Comparison of ENCODE assay signal across 25 cellular contexts in the genomic region with DNA sequence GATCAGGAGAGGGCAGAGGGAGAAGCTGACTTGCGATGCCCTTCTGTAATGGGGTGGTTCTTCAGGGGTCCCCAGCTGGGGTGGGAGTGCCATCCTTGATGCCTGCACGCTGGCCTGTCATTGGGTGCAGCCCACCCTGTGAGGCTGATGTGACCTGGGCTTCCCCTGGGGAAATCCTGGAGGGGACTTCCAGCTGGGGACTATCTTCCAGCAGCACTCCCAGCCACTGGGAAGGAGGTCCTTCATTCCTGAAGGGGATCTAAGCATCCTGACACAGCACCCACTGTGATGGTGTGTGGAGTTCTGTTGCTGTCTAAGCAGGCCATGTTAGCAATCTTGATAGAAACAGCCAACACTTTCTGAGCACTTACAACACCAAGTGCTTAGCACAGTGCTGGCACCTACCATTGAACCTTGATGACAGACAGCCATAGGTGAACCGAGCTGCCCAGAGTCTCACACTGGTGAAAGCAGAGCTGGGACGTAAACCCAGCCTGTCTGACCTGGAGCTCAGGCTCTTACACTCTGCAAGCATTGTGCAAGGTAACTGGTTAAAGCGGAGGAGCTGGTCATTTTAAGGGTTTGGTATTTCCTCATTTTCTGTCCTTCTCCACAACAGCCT.
A peak's percentile ranks its signal among the peaks of the same experiment; 100 is the strongest.
DNase-seq lines count a peak whose midpoint lies in the region; ATAC-seq and TF ChIP-seq lines count a peak whose summit lies in the region.
"Had no signal": no experiment of that assay in that cellular context is flagged by ENCODE, and none has a peak within 500 bp of the region (broad histone marks: within the 10 kb centered on the region; RNA-seq: fewer than 3 reads in every experiment).

No MANE protein-coding gene starts in this region.

- no peak for ATAC-seq in activated T-helper 17 cell treated with anti-CD3 and anti-CD28 coated beads, Interleukin-2, amount 50 U/mL, for 72 hours (replicated peaks)
- no peak for ATAC-seq in HG02885 (IDR thresholded peaks at IDR 0.05; ENCODE audit: poor library complexity, unreplicated experiment)
- no peak for ATAC-seq in GM23338
- ATAC-seq: WTC11 had no signal

- peaks cover 48 to 51% of the 10 kb centered on the region in 2 experiments for H3K4me1 ChIP-seq in trophoblast cell (ENCODE audit: control insufficient read depth in 1 of 2, insufficient read depth in 2 of 2, low read length in 2 of 2)
- peaks cover 21% of the 10 kb centered on the region for H3K4me1 ChIP-seq in GM23338 (ENCODE audit: insufficient read depth)

- no CpG with 5 or more reads among the region's 5 CpGs for WGBS in trophoblast cell (ENCODE audit: extremely low coverage, insufficient coverage, insufficient read length)

- DNase-seq in activated T-cell treated with anti-CD3 and anti-CD28 coated beads, Interleukin-2, amount 50 U/mL, for 24 hours, result no peak
- no peak for DNase-seq in activated T-cell treated with anti-CD3 and anti-CD28 coated beads, Interleukin-2, amount 50 U/mL, for 1 hour
- DNase-seq in GM20000 (ENCODE audit: low spot score) (peak; percentile 16), trophoblast cell (no peak), GM23338 (ENCODE audit: low spot score) (no peak)
- DNase-seq in stimulated activated CD4-positive, alpha-beta T cell treated with anti-CD3 and anti-CD28 coated beads, Interleukin-2, amount 100 ng/mL, for 24 hours, result no peak
- DNase-seq: activated CD4-positive, alpha-beta memory T cell treated with anti-CD3 and anti-CD28 coated beads, Interleukin-2, amount 10 ng/mL, durations not matched to agents 7 days and 5 days; activated effector memory CD4-positive, alpha-beta T cell treated with anti-CD3 and anti-CD28 coated beads, Interleukin-2, amount 50 U/mL, for 16 hours; brain microvascular endothelial cell; C1 segment of cervical spinal cord; effector CD4-positive, alpha-beta T cell; glutamatergic neuron; kidney; lower lobe of right lung; MM.1S; NCI-H1694; NCI-H69; SK-N-SH; substantia nigra; uterus had no signal

- peaks cover 3% of the 10 kb centered on the region for H3K79me2 ChIP-seq in trophoblast cell (ENCODE audit: control insufficient read depth, insufficient read depth, low read length, poor library complexity)
- no peaks in the 10 kb centered on the region for H3K79me2 ChIP-seq in GM23338 (replicated peaks; ENCODE audit: insufficient read depth)

- peak overlapping the region; percentile 8 for H3K9ac ChIP-seq in trophoblast cell (ENCODE audit: low read length)
- H3K9ac ChIP-seq: SK-N-SH had no signal

- H3K4me3 Mint-ChIP-seq in activated T-cell treated with anti-CD3 and anti-CD28 coated beads, Interleukin-2, amount 50 U/mL, for 24 hours, result no peak overlapping the region
- no peak overlapping the region for H3K4me3 Mint-ChIP-seq in activated T-helper 17 cell treated with anti-CD3 and anti-CD28 coated beads, Interleukin-2, amount 50 U/mL, for 72 hours
- no peak overlapping the region for H3K4me3 Mint-ChIP-seq in GM23338
- H3K4me3 Mint-ChIP-seq: activated CD4-positive, alpha-beta memory T cell treated with anti-CD3 and anti-CD28 coated beads, Interleukin-2, amount 10 ng/mL, durations not matched to agents 7 days and 5 days; WTC11 had no signal

- H3K27me3 ChIP-seq in trophoblast cell (ENCODE audit: insufficient read depth, low read length) (no peaks in the 10 kb centered on the region), GM23338 (ENCODE audit: insufficient read depth) (no peaks in the 10 kb centered on the region)
- H3K27me3 ChIP-seq: brain microvascular endothelial cell, uterus had no signal

- no peaks in the 10 kb centered on the region for H3K9me3 ChIP-seq in trophoblast cell (ENCODE audit: insufficient read depth, low read depth, low read length)
- H3K9me3 ChIP-seq: lower lobe of right lung, SK-N-SH, uterus had no signal

- no peak overlapping the region for H3K4ac ChIP-seq in trophoblast cell (ENCODE audit: low read depth, low read length)

- H2AK5ac ChIP-seq in trophoblast cell (ENCODE audit: low read length), result peak overlapping the region; percentile 2

- H4K20me1 ChIP-seq in GM23338 (replicated peaks; ENCODE audit: insufficient read depth), result 0 out of 2 replicates have a peak, but pooled peaks cover 3% of the 10 kb centered on the region

- H3K14ac ChIP-seq in trophoblast cell (ENCODE audit: low read length), result peak overlapping the region; percentile 7

- no peak for TF ChIP-seq CTCF in GM20000 (IDR thresholded peaks at IDR 0.05; ENCODE audit: extremely low read depth, missing control alignments)
- no peak for TF ChIP-seq CTCF in GM23338 (conservative IDR thresholded peaks at IDR 0.05; ENCODE audit: low read depth in 2 of 2)

- H3K4me1 Mint-ChIP-seq in activated T-cell treated with anti-CD3 and anti-CD28 coated beads, Interleukin-2, amount 50 U/mL, for 24 hours (ENCODE audit: low read depth), result peaks cover 49% of the 10 kb centered on the region
- peaks cover 6% of the 10 kb centered on the region for H3K4me1 Mint-ChIP-seq in activated T-helper 17 cell treated with anti-CD3 and anti-CD28 coated beads, Interleukin-2, amount 50 U/mL, for 72 hours
- peaks cover 43% of the 10 kb centered on the region for H3K4me1 Mint-ChIP-seq in GM23338

- H3K27ac ChIP-seq in trophoblast cell (ENCODE audit: low read depth, low read length) (peak overlapping the region; percentile 36), GM23338 (ENCODE audit: low read depth) (no peak overlapping the region)
- H3K27ac ChIP-seq: brain microvascular endothelial cell, epithelial cell of prostate, lower lobe of right lung, RWPE1, uterus had no signal

- H4K8ac ChIP-seq in trophoblast cell (ENCODE audit: low read depth, low read length), result peak overlapping the region; percentile 33

- H4K91ac ChIP-seq in trophoblast cell (ENCODE audit: low read depth, low read length), result peak overlapping the region; percentile 64

- H3K23ac ChIP-seq in trophoblast cell (ENCODE audit: low read length), result no peak overlapping the region

- H3K27ac Mint-ChIP-seq in activated T-cell treated with anti-CD3 and anti-CD28 coated beads, Interleukin-2, amount 50 U/mL, for 24 hours, result peak overlapping the region; percentile 4
- H3K27ac Mint-ChIP-seq in activated T-helper 17 cell treated with anti-CD3 and anti-CD28 coated beads, Interleukin-2, amount 50 U/mL, for 72 hours, result peak overlapping the region; percentile 82
- H3K27ac Mint-ChIP-seq in GM23338, result no peak overlapping the region
- H3K27ac Mint-ChIP-seq: activated CD4-positive, alpha-beta memory T cell treated with anti-CD3 and anti-CD28 coated beads, Interleukin-2, amount 10 ng/mL, durations not matched to agents 7 days and 5 days had no signal

- no peaks in the 10 kb centered on the region for H3K9me2 ChIP-seq in GM23338 (ENCODE audit: insufficient read depth)
- H3K9me2 ChIP-seq: SK-N-SH had no signal

- peaks cover 24% of the 10 kb centered on the region for H3K36me3 Mint-ChIP-seq in activated T-cell treated with anti-CD3 and anti-CD28 coated beads, Interleukin-2, amount 50 U/mL, for 24 hours (ENCODE audit: low read depth)
- peaks cover 14% of the 10 kb centered on the region for H3K36me3 Mint-ChIP-seq in activated T-helper 17 cell treated with anti-CD3 and anti-CD28 coated beads, Interleukin-2, amount 50 U/mL, for 72 hours (ENCODE audit: low read depth)
- H3K36me3 Mint-ChIP-seq in GM23338 (ENCODE audit: low read depth), result no peaks in the 10 kb centered on the region
- H3K36me3 Mint-ChIP-seq: WTC11 had no signal

- peak overlapping the region; percentile 35 for H2BK120ac ChIP-seq in trophoblast cell (ENCODE audit: insufficient read depth, low read length, poor library complexity)

- H4K12ac ChIP-seq in trophoblast cell (ENCODE audit: low read depth, low read length), result no peak overlapping the region

- H2AFZ ChIP-seq in trophoblast cell (ENCODE audit: insufficient read depth, low read length, poor library complexity) (no peak overlapping the region), GM23338 (no peak overlapping the region)

- H3K27me3 Mint-ChIP-seq in activated T-cell treated with anti-CD3 and anti-CD28 coated beads, Interleukin-2, amount 50 U/mL, for 24 hours, result no peaks in the 10 kb centered on the region
- H3K27me3 Mint-ChIP-seq in activated T-helper 17 cell treated with anti-CD3 and anti-CD28 coated beads, Interleukin-2, amount 50 U/mL, for 72 hours, result no peaks in the 10 kb centered on the region
- peaks cover 2% of the 10 kb centered on the region for H3K27me3 Mint-ChIP-seq in GM23338 (ENCODE audit: insufficient read depth, low read depth, poor library complexity)
- H3K27me3 Mint-ChIP-seq: activated CD4-positive, alpha-beta memory T cell treated with anti-CD3 and anti-CD28 coated beads, Interleukin-2, amount 10 ng/mL, durations not matched to agents 7 days and 5 days had no signal

- peak overlapping the region; percentile 76 for H3K18ac ChIP-seq in trophoblast cell (ENCODE audit: low read length)

- H3K36me3 ChIP-seq in trophoblast cell (ENCODE audit: control insufficient read depth in 1 of 2, insufficient read depth in 2 of 2, low read length in 2 of 2), result peaks cover 3 to 4% of the 10 kb centered on the region in 2 experiments
- no peaks in the 10 kb centered on the region for H3K36me3 ChIP-seq in GM23338 (ENCODE audit: insufficient read depth)
- H3K36me3 ChIP-seq: brain microvascular endothelial cell, lower lobe of right lung, uterus had no signal

- no peaks in the 10 kb centered on the region for H3K9me3 Mint-ChIP-seq in activated T-cell treated with anti-CD3 and anti-CD28 coated beads, Interleukin-2, amount 50 U/mL, for 24 hours
- H3K9me3 Mint-ChIP-seq in activated T-helper 17 cell treated with anti-CD3 and anti-CD28 coated beads, Interleukin-2, amount 50 U/mL, for 72 hours, result no peaks in the 10 kb centered on the region
- no peaks in the 10 kb centered on the region for H3K9me3 Mint-ChIP-seq in GM23338
- H3K9me3 Mint-ChIP-seq: activated CD4-positive, alpha-beta memory T cell treated with anti-CD3 and anti-CD28 coated beads, Interleukin-2, amount 10 ng/mL, durations not matched to agents 7 days and 5 days; WTC11 had no signal

- no peak overlapping the region for H3K4me3 ChIP-seq in trophoblast cell (ENCODE audit: low read depth, low read length)
- no peak overlapping the region for H3K4me3 ChIP-seq in GM23338
- H3K4me3 ChIP-seq: lower lobe of right lung, uterus had no signal

- H3K4me2 ChIP-seq in trophoblast cell (ENCODE audit: low read length), result no peak overlapping the region
- H3K4me2 ChIP-seq in GM23338, result no peak overlapping the region
- H3K4me2 ChIP-seq: SK-N-SH had no signal

- H2BK12ac ChIP-seq in trophoblast cell (ENCODE audit: low read length), result peak overlapping the region; percentile 12

- H3F3A ChIP-seq in GM23338 (replicated peaks; ENCODE audit: low read depth), result no peaks in the 10 kb centered on the region

- H3K79me1 ChIP-seq in trophoblast cell (ENCODE audit: low read length), result peaks cover 36% of the 10 kb centered on the region

- H2BK5ac ChIP-seq in trophoblast cell (ENCODE audit: low read depth, low read length, poor library complexity), result peak overlapping the region; percentile 32

TF ChIP-seq in GM23338, 12 proteins besides CTCF, POLR2A, EP300 and RAD21 (continues in another document):
- TF ChIP-seq EZH2phosphoT487 (IDR thresholded peaks at IDR 0.05; ENCODE audit: unreplicated experiment), result no peak
